In genomic region chr22:44131412-44131811, GRCh38 we compare ENCODE assay signal across 16 cellular contexts. TPM values are rescaled to one million over a fixed set of nuclear protein-coding genes. Genes with fewer than 3 reads are reported as not detected.
DNase-seq lines count a peak whose midpoint lies in the region; ATAC-seq, FAIRE-seq and TF ChIP-seq lines count a peak whose summit lies in the region.
"Had no signal": no experiment of that assay in that cellular context is flagged by ENCODE, and none has a peak within 500 bp of the region (broad histone marks: within the 10 kb centered on the region; RNA-seq: fewer than 3 reads in every experiment).

No MANE protein-coding gene starts in this region.

- ATAC-seq in upper lobe of right lung (no peak), GM18505 (IDR thresholded peaks at IDR 0.05; ENCODE audit: unreplicated experiment) (no peak)
- ATAC-seq: A549, HCT116 had no signal

- no peak for TF ChIP-seq POLR2A in H1 (IDR thresholded peaks at IDR 0.05; ENCODE audit: control extremely low read depth in 1 of 2, low read depth in 2 of 2, low read length in 2 of 2)
- no peak for TF ChIP-seq POLR2A in GM18505 (IDR thresholded peaks at IDR 0.05; ENCODE audit: borderline replicate concordance, extremely low read depth, insufficient read depth, insufficient read length)

- H2AFZ ChIP-seq in H1 (ENCODE audit: low read length) (no peak overlapping the region), OCI-LY7 (ENCODE audit: low read length) (no peak overlapping the region)

- no peak overlapping the region for H2BK5ac ChIP-seq in H1 (ENCODE audit: low read depth, low read length)

- CTCF ChIA-PET in H1 (lab: Charles Lee; ENCODE audit: partially characterized antibody), result interaction anchor here (1.3 kb wide), 2 partner anchors 13 to 50 kb away, joined by 3 to 5 read pairs; no protein-coding TSS in a partner anchor
- CTCF ChIA-PET in OCI-LY7 (lab: Charles Lee; ENCODE audit: unreplicated experiment), result interaction anchor here (0.6 kb wide), 1 partner anchor 631 kb away, joined by 3 read pairs; no protein-coding TSS in a partner anchor

- FAIRE-seq in H1 (lab: Jason Lieb, UNC) (no peak), kidney (lab: Jason Lieb, UNC) (no peak)
- FAIRE-seq: A549, GM12892, H54 had no signal

- no peaks in the 10 kb centered on the region for H3K79me1 ChIP-seq in H1 (ENCODE audit: low read depth, low read length)

- H3K36me3 ChIP-seq in H1 (ENCODE audit: control insufficient read depth in 2 of 4, insufficient read depth in 4 of 4, low read length in 3 of 4) (0 out of 8 replicates have a peak, but pooled peaks cover 0 to under 1% (median 0%) of the 10 kb centered on the region in 4 experiments), kidney (ENCODE audit: control insufficient read depth in 1 of 2, insufficient read depth in 2 of 2, low read length in 2 of 2) (no peaks in the 10 kb centered on the region), upper lobe of right lung (no peaks in the 10 kb centered on the region), OCI-LY7 (ENCODE audit: insufficient read depth, low read length) (no peaks in the 10 kb centered on the region)

- H3K23ac ChIP-seq in H1 (ENCODE audit: insufficient read length), result no peak overlapping the region

- TF ChIP-seq CTCF in H1 (IDR thresholded peaks at IDR 0.05; ENCODE audit: control extremely low read depth in 1 of 3, insufficient read depth in 1 of 3, low read depth in 1 of 3, low read length in 3 of 3) (no peak), kidney (IDR thresholded peaks at IDR 0.05; ENCODE audit: borderline replicate concordance, extremely low read depth, insufficient read depth) (no peak), upper lobe of right lung (IDR thresholded peaks at IDR 0.05) (no peak), OCI-LY7 (conservative IDR thresholded peaks at IDR 0.05; ENCODE audit: low read length) (no peak)

- H4K91ac ChIP-seq in H1 (replicated peaks; ENCODE audit: insufficient read length, low read length), result no peak overlapping the region

- no peak overlapping the region for H3K9ac ChIP-seq in H1 (replicated peaks in 1 of 4; ENCODE audit: extremely low read depth in 1 of 4, low read depth in 3 of 4, low read length in 3 of 4)
- H3K9ac ChIP-seq in kidney (ENCODE audit: low read length in 2 of 2), result no peak overlapping the region

- H3K9me3 ChIP-seq in H1 (ENCODE audit: insufficient read depth in 2 of 2, low read depth in 1 of 2, low read length in 1 of 2), result peaks cover 9 to 14% of the 10 kb centered on the region in 2 experiments
- peaks cover 0 to 5% of the 10 kb centered on the region in 2 donors for H3K9me3 ChIP-seq in kidney (ENCODE audit: control insufficient read depth in 1 of 2, low read length in 2 of 2)
- no peaks in the 10 kb centered on the region for H3K9me3 ChIP-seq in upper lobe of right lung
- 0 out of 2 replicates have a peak, but pooled peaks cover 8% of the 10 kb centered on the region for H3K9me3 ChIP-seq in OCI-LY7 (ENCODE audit: low read length)
- H3K9me3 ChIP-seq: A549, Caco-2 had no signal

- no peak for TF ChIP-seq RAD21 in H1 (IDR thresholded peaks at IDR 0.05 in 1 of 2, conservative IDR thresholded peaks at IDR 0.05 in 1 of 2; ENCODE audit: low read depth in 2 of 2, low read length in 2 of 2)

- no peak overlapping the region for H4K5ac ChIP-seq in H1 (ENCODE audit: insufficient read length, low read depth, low read length)

- no peaks in the 10 kb centered on the region for H4K20me1 ChIP-seq in H1 (replicated peaks in 1 of 2; ENCODE audit: control insufficient read depth in 1 of 2, insufficient read depth in 2 of 2, low read length in 2 of 2)
- no peaks in the 10 kb centered on the region for H4K20me1 ChIP-seq in OCI-LY7 (ENCODE audit: insufficient read depth, low read length)

- DNase-seq in H1 (ENCODE audit: low read depth in 1 of 2, low spot score in 2 of 2), result no peak
- DNase-seq in kidney, result peak; percentile 19
- DNase-seq in posterior vena cava (ENCODE audit: low spot score), result peak; percentile 56
- DNase-seq in upper lobe of right lung, result peak; percentile 58
- no peak for DNase-seq in OCI-LY7 (ENCODE audit: low spot score)
- DNase-seq: Caco-2; CD8-positive, alpha-beta memory T cell; DND-41; GDM1 had no signal

- intact Hi-C loops in kidney (cut with DNase I), result no loop called here
- intact Hi-C loops in posterior vena cava (cut with DNase I), result no loop called here
- intact Hi-C loops in upper lobe of right lung (cut with DNase I), result no loop called here
- intact Hi-C loops in OCI-LY7 (cut with micrococcal nuclease; ENCODE audit: unreplicated experiment), result no loop called here

- H3K56ac ChIP-seq in H1 (replicated peaks; ENCODE audit: insufficient read length, low read depth, low read length), result no peak overlapping the region

- no peaks in the 10 kb centered on the region for H3K79me2 ChIP-seq in H1 (ENCODE audit: control insufficient read depth in 1 of 2, insufficient read depth in 2 of 2, low read length in 2 of 2)
- H3K79me2 ChIP-seq in OCI-LY7 (ENCODE audit: insufficient read depth, low read depth, low read length), result no peaks in the 10 kb centered on the region

- POLR2A ChIA-PET in H1 (lab: Charles Lee; ENCODE audit: partially characterized antibody) (no interaction called here), OCI-LY7 (lab: Charles Lee) (no interaction called here)

- H3K4me1 ChIP-seq in H1 (replicated peaks in 1 of 4; ENCODE audit: control insufficient read depth in 3 of 4, insufficient read depth in 4 of 4, low read length in 3 of 4) (peaks cover 0 to 8% (median 4%) of the 10 kb centered on the region in 4 experiments; a peak in 4 of 7 replicates), kidney (ENCODE audit: control insufficient read depth in 1 of 2, insufficient read depth in 1 of 2, low read depth in 1 of 2, low read length in 2 of 2) (peaks cover 0 to 2% of the 10 kb centered on the region in 2 donors), upper lobe of right lung (no peaks in the 10 kb centered on the region), OCI-LY7 (ENCODE audit: insufficient read depth, low read length, poor library complexity, severe bottlenecking) (no peaks in the 10 kb centered on the region)
- H3K4me1 ChIP-seq: A549, Caco-2 had no signal

- H3K18ac ChIP-seq in H1 (ENCODE audit: extremely low read depth, low read length), result no peak overlapping the region

- no peak overlapping the region for H4K8ac ChIP-seq in H1 (ENCODE audit: extremely low read depth, insufficient read depth, low read length)

- peak overlapping the region; percentile 80; the same call in 1 of the 2 replicates for H2BK12ac ChIP-seq in H1 (ENCODE audit: low read depth, low read length)

- no peaks in the 10 kb centered on the region for H3K23me2 ChIP-seq in H1 (ENCODE audit: low read depth, low read length)

- no peak for TF ChIP-seq EP300 in H1 (IDR thresholded peaks at IDR 0.05; ENCODE audit: borderline replicate concordance in 1 of 2, low read depth in 2 of 2, low read length in 2 of 2)

- H3K4me3 ChIP-seq in H1 (ENCODE audit: extremely low read depth in 1 of 4, insufficient read depth in 2 of 4, low read depth in 3 of 4, low read length in 4 of 4), result no peak overlapping the region
- H3K4me3 ChIP-seq in kidney (ENCODE audit: low read length in 2 of 2), result no peak overlapping the region
- H3K4me3 ChIP-seq in upper lobe of right lung, result no peak overlapping the region
- H3K4me3 ChIP-seq in OCI-LY7 (ENCODE audit: low read depth, low read length, poor library complexity, severe bottlenecking), result no peak overlapping the region
- H3K4me3 ChIP-seq: A549 had no signal

- no TSS peak for BruUV-seq in OCI-LY7 (replicated peaks; lab: Mats Ljungman, UMichigan)

- H3K4me2 ChIP-seq in H1 (ENCODE audit: insufficient read depth in 1 of 2, low read depth in 2 of 2, low read length in 2 of 2) (no peak overlapping the region), OCI-LY7 (ENCODE audit: low read length) (no peak overlapping the region)
- H3K4me2 ChIP-seq: A549 had no signal

- H3K4ac ChIP-seq in H1 (replicated peaks; ENCODE audit: insufficient read length, low read depth, low read length), result no peak overlapping the region

- no peak overlapping the region for H2AK5ac ChIP-seq in H1 (ENCODE audit: low read depth, low read length)

- H3K9me2 ChIP-seq in OCI-LY7 (ENCODE audit: insufficient read depth, low read length), result no peaks in the 10 kb centered on the region

- 92% methylated on average over 12 of the region's 12 CpGs; no CpG with 5 or more reads in 1 of the 2 experiments for WGBS in H1 (ENCODE audit: extremely low coverage in 1 of 2, insufficient coverage in 1 of 2, insufficient read length in 1 of 2, insufficient replicate concordance in 2 of 2, low coverage in 1 of 2, low lambda C conversion rate in 2 of 2, missing lambda C conversion rate in 1 of 2), 2 experiments

- no peak overlapping the region for H3K27ac ChIP-seq in H1 (ENCODE audit: low read depth, low read length)
- no peak overlapping the region for H3K27ac ChIP-seq in kidney (ENCODE audit: low read depth in 2 of 2, low read length in 2 of 2)
- H3K27ac ChIP-seq in upper lobe of right lung, result no peak overlapping the region
- H3K27ac ChIP-seq in OCI-LY7 (ENCODE audit: low read depth, low read length, poor library complexity, severe bottlenecking), result no peak overlapping the region
- H3K27ac ChIP-seq: A549, HL-60 had no signal

- H2BK15ac ChIP-seq in H1 (ENCODE audit: low read length), result no peak overlapping the region

- no peak overlapping the region for H3K14ac ChIP-seq in H1 (ENCODE audit: insufficient read length)

- H3K27me3 ChIP-seq in H1 (replicated peaks in 1 of 4; ENCODE audit: control insufficient read depth in 3 of 4, extremely low read depth in 1 of 4, insufficient read depth in 3 of 4, low read length in 3 of 4), result no peaks in the 10 kb centered on the region
- H3K27me3 ChIP-seq in upper lobe of right lung, result no peaks in the 10 kb centered on the region

- H2BK20ac ChIP-seq in H1 (ENCODE audit: low read length), result peak overlapping the region; percentile 3; the same call in 1 of the 2 replicates

- H2BK120ac ChIP-seq in H1 (replicated peaks; ENCODE audit: low read depth, low read length), result no peak overlapping the region

TF ChIP-seq in H1, 55 proteins besides CTCF, POLR2A, EP300 and RAD21 (continues in another document):
- TF ChIP-seq CEBPB (IDR thresholded peaks at IDR 0.05; ENCODE audit: low read depth, low read length) (no peak), CTBP2 (IDR thresholded peaks at IDR 0.05; ENCODE audit: borderline replicate concordance, insufficient read depth, insufficient read length, low read length) (no peak)

RNA-seq across cellular contexts. Expression of gene PARVG, which starts 49.3 kb away (rescaled TPM):
- 0.37 and 0.50 TPM in 2 replicates for total RNA-seq in H1 (2021; fragmentation: NEBNext Ultra II Directional; extraction: Animal tissue kit (Norgen Biotek cat#: 25700))
- 0.80 and 1.5 TPM in 2 replicates for polyA plus RNA-seq in H1 (2011; rRNA removed)
- 1.7 TPM for polyA plus RNA-seq in H1 (2011; cell fraction: cytosol; rRNA removed)
- 3.1 TPM for polyA plus RNA-seq in H1 (2011; cell fraction: nucleus; rRNA removed)
- 0.17 to 0.80 TPM (median 0.41 TPM) in 4 replicates for polyA plus RNA-seq in H1 (2012, experiment 1 of 2)
- 0.45 TPM for polyA plus RNA-seq in H1 (2012, experiment 2 of 2)
- polyA plus RNA-seq in H1 (2013, experiment 1 of 2), result 0.95 TPM
- 0.42 TPM for polyA plus RNA-seq in H1 (2013, experiment 2 of 2)
- polyA minus RNA-seq in H1 (2011; rRNA and poly(A)+ RNA removed), result 0.60 and 0.93 TPM in 2 replicates
- 0.81 TPM for polyA minus RNA-seq in H1 (2011; cell fraction: cytosol; rRNA and poly(A)+ RNA removed)
- polyA minus RNA-seq in H1 (2011; cell fraction: nucleus; rRNA and poly(A)+ RNA removed), result 1.5 TPM
- 20.9 TPM for total RNA-seq in kidney
- polyA plus RNA-seq in kidney (ENCODE audit: insufficient read depth, low read depth, low replicate concordance), result 2.5 TPM
- 10 to 100 TPM in 1 of 2 donors, 1 to 10 TPM in 1; 9.8 to 14.7 TPM for total RNA-seq in posterior vena cava
- 65.9 TPM for total RNA-seq in upper lobe of right lung
- 0.28 and 0.85 TPM in 2 replicates for total RNA-seq in OCI-LY7 (2014; rRNA removed; shearing (Covaris generic))
- total RNA-seq in OCI-LY7 (2022), result 7.7 and 8.6 TPM in 2 replicates
- total RNA-seq: Caco-2 had no signal
- polyA plus RNA-seq: A549, BJ had no signal

Comparison
In these comparisons a context has a peak if more than half of its experiments do, and no peak if none do; other contexts are left out.
1. DNase-seq: peak in kidney (single experiment), posterior vena cava (single experiment) and upper lobe of right lung (single experiment); none in H1 (0 of 2) and OCI-LY7 (single experiment).